17 cellular contexts compared by ENCODE assay signal in the genomic region with DNA sequence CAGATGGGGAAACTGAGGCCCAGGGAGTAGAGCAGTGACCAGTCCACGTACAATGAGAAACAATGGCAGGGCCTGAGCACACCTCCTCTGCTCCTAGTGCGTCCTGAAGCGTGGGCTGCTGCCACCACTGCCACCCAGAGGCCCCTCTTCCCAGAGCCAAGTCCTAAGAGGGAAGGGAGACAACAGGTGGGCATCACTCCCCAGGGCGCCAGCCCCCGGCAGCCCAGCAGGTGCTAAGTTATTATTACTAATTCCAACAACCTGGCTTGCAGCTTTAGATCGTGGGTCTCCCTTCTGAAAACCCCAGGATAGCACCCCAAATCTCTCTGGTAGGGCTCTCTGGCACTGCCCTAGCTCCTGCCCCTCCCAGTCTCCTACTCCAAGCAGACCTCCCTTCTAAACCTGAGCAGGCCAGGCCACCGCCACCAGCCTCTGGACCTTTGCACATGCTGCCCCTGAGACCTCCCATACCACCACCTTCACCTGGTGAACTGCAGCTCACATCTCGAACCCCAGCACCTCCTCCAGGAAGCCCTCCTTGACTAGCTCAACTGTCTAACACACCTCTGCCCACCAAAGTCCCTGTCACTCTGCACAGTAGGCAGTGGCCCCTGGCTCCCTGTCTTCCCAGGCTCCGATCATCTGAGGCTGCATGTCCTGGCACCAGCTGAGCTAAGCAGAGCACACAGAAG.
DNase-seq lines count a peak whose midpoint lies in the region; ATAC-seq and TF ChIP-seq lines count a peak whose summit lies in the region.
"Had no signal": no experiment of that assay in that cellular context is flagged by ENCODE, and none has a peak within 500 bp of the region (broad histone marks: within the 10 kb centered on the region; RNA-seq: fewer than 3 reads in every experiment).

No MANE protein-coding gene starts in this region.

- no peaks in the 10 kb centered on the region for H3K27me3 ChIP-seq in endodermal cell (ENCODE audit: control insufficient read depth, insufficient read depth, low read length, poor library complexity, severe bottlenecking)
- no peaks in the 10 kb centered on the region for H3K27me3 ChIP-seq in HAP-1 (ENCODE audit: low read depth)
- H3K27me3 ChIP-seq in Karpas-422 (ENCODE audit: low read length) = no peaks in the 10 kb centered on the region
- H3K27me3 ChIP-seq: SJCRH30 had no signal

- 94 to 95% methylated on average over 4 to 9 of the region's 9 CpGs for WGBS in endodermal cell (ENCODE audit: insufficient coverage in 1 of 2, insufficient read length in 1 of 2), 2 experiments

- H3K9me3 Mint-ChIP-seq in endodermal cell (peaks cover 6% of the 10 kb centered on the region), immature natural killer cell (no peaks in the 10 kb centered on the region)
- no peaks in the 10 kb centered on the region for H3K9me3 Mint-ChIP-seq in stimulated activated memory B cell treated with anti-CD40 and anti-IgM and Interleukin-4, amounts not matched to agents 10 μg/mL and 1 μg/mL and 100 μg/mL, for 72 hours
- H3K9me3 Mint-ChIP-seq: CD8-positive, alpha-beta memory T cell; T-helper 1 cell treated with Interleukin-12 subunit alpha and Interleukin-12 subunit beta and Interleukin-4 antibody, amounts not matched to agents 30 μg/mL and 1 μg/mL, for 36 hours had no signal

- H3K9me3 ChIP-seq in endodermal cell (ENCODE audit: control insufficient read depth, low read length) = no peaks in the 10 kb centered on the region
- no peaks in the 10 kb centered on the region for H3K9me3 ChIP-seq in HAP-1
- H3K9me3 ChIP-seq in Karpas-422 (ENCODE audit: low read length) = no peaks in the 10 kb centered on the region
- H3K9me3 ChIP-seq: SJCRH30 had no signal

- H4K20me1 ChIP-seq in Karpas-422 (ENCODE audit: insufficient read depth, low read depth, low read length) = peaks cover 33% of the 10 kb centered on the region; the same call in 1 of the 2 replicates

- ATAC-seq in stimulated activated memory B cell treated with anti-CD40 and anti-IgM and Interleukin-4, amounts not matched to agents 10 μg/mL and 1 μg/mL and 100 μg/mL, for 72 hours = no peak
- ATAC-seq in HG03039 (IDR thresholded peaks at IDR 0.05; ENCODE audit: unreplicated experiment) = no peak

- in situ Hi-C loops in HAP-1 (cut with MboI; ENCODE audit: low sequenced_read_pairs) = no loop called here

- H3K4me3 ChIP-seq in GM12864 (ENCODE audit: low read depth, low read length) = peak overlapping the region; percentile 8; the same call in 1 of the 2 replicates
- no peak overlapping the region for H3K4me3 ChIP-seq in endodermal cell (ENCODE audit: low read length)
- no peak overlapping the region for H3K4me3 ChIP-seq in HAP-1
- H3K4me3 ChIP-seq in Karpas-422 (ENCODE audit: low read length) = no peak overlapping the region
- H3K4me3 ChIP-seq: SJCRH30 had no signal

- POLR2A ChIA-PET in RWPE1 (lab: Yijun Ruan, JAX; ENCODE audit: low non-redundant PET) = no interaction called here

- no peak for DNase-seq in GM12864 (ENCODE audit: low read depth)
- no peak for DNase-seq in RWPE1 (ENCODE audit: low spot score)
- no peak for DNase-seq in endodermal cell
- DNase-seq in immature natural killer cell = no peak
- no peak for DNase-seq in HAP-1 (ENCODE audit: low spot score in 2 of 2)
- no peak for DNase-seq in Karpas-422
- DNase-seq: C1 segment of cervical spinal cord; CD8-positive, alpha-beta memory T cell; HCEC 1CT; NCI-H1105; NCI-H1694; NCI-H226; NCI-H524 had no signal

- CTCF ChIA-PET in RWPE1 (lab: Yijun Ruan, JAX) = interaction anchor here (0.6 to 0.7 kb wide), 4 partner anchors 10 to 389 kb away, joined by 3 to 4 read pairs (median 3); no protein-coding TSS in a partner anchor

- H3K4me2 ChIP-seq in Karpas-422 (ENCODE audit: low read depth, low read length, poor library complexity, severe bottlenecking) = no peak overlapping the region

- no peak overlapping the region for H3K9ac ChIP-seq in endodermal cell (ENCODE audit: extremely low read depth, low read length, poor library complexity, severe bottlenecking)
- H3K9ac ChIP-seq in Karpas-422 (ENCODE audit: low read length) = no peak overlapping the region

- TF ChIP-seq CTCF in GM12864 (IDR thresholded peaks at IDR 0.05; ENCODE audit: low read depth, low read length, missing control alignments) (no peak), RWPE1 (conservative IDR thresholded peaks at IDR 0.05; ENCODE audit: low read depth) (no peak), endodermal cell (conservative IDR thresholded peaks at IDR 0.05) (no peak)

- H3K4me1 Mint-ChIP-seq in endodermal cell (no peaks in the 10 kb centered on the region), immature natural killer cell (no peaks in the 10 kb centered on the region)
- H3K4me1 Mint-ChIP-seq in stimulated activated memory B cell treated with anti-CD40 and anti-IgM and Interleukin-4, amounts not matched to agents 10 μg/mL and 1 μg/mL and 100 μg/mL, for 72 hours = peaks cover 82% of the 10 kb centered on the region
- H3K4me1 Mint-ChIP-seq: CD8-positive, alpha-beta memory T cell had no signal

- H3K4me1 ChIP-seq in endodermal cell (ENCODE audit: control insufficient read depth, insufficient read depth, low read length) (no peaks in the 10 kb centered on the region), HAP-1 (no peaks in the 10 kb centered on the region), Karpas-422 (ENCODE audit: low read length) (no peaks in the 10 kb centered on the region)
- H3K4me1 ChIP-seq: SJCRH30 had no signal

- H3K36me3 Mint-ChIP-seq in endodermal cell (ENCODE audit: low read depth) (peaks cover 27% of the 10 kb centered on the region), immature natural killer cell (peaks cover 0 to 6% (median 0%) of the 10 kb centered on the region in 3 donors)
- H3K36me3 Mint-ChIP-seq in stimulated activated memory B cell treated with anti-CD40 and anti-IgM and Interleukin-4, amounts not matched to agents 10 μg/mL and 1 μg/mL and 100 μg/mL, for 72 hours = peaks cover 64% of the 10 kb centered on the region
- H3K36me3 Mint-ChIP-seq: CD8-positive, alpha-beta memory T cell had no signal

- H3K27ac ChIP-seq in RWPE1 = peak overlapping the region; percentile 59
- no peak overlapping the region for H3K27ac ChIP-seq in endodermal cell (ENCODE audit: low read depth, low read length)
- no peak overlapping the region for H3K27ac ChIP-seq in Karpas-422 (ENCODE audit: low read length)
- H3K27ac ChIP-seq: SJCRH30 had no signal

- no peaks in the 10 kb centered on the region for H3K36me3 ChIP-seq in endodermal cell (ENCODE audit: control insufficient read depth, insufficient read depth, low read length)
- no peaks in the 10 kb centered on the region; the same call in 1 of the 2 replicates for H3K36me3 ChIP-seq in HAP-1 (replicated peaks)
- no peaks in the 10 kb centered on the region for H3K36me3 ChIP-seq in Karpas-422 (ENCODE audit: insufficient read depth, low read length)

- H3K27ac Mint-ChIP-seq in endodermal cell (peak overlapping the region; percentile 68), immature natural killer cell (no peak overlapping the region)
- peak overlapping the region; percentile 79 for H3K27ac Mint-ChIP-seq in stimulated activated memory B cell treated with anti-CD40 and anti-IgM and Interleukin-4, amounts not matched to agents 10 μg/mL and 1 μg/mL and 100 μg/mL, for 72 hours
- H3K27ac Mint-ChIP-seq: T-helper 1 cell treated with Interleukin-12 subunit alpha and Interleukin-12 subunit beta and Interleukin-4 antibody, amounts not matched to agents 30 μg/mL and 1 μg/mL, for 36 hours had no signal

- no peaks in the 10 kb centered on the region for H3K79me2 ChIP-seq in Karpas-422 (ENCODE audit: low read length)

- no peak overlapping the region for H3K4me3 Mint-ChIP-seq in endodermal cell
- peak overlapping the region; percentile 75 for H3K4me3 Mint-ChIP-seq in stimulated activated memory B cell treated with anti-CD40 and anti-IgM and Interleukin-4, amounts not matched to agents 10 μg/mL and 1 μg/mL and 100 μg/mL, for 72 hours
- H3K4me3 Mint-ChIP-seq in immature natural killer cell = no peak overlapping the region
- H3K4me3 Mint-ChIP-seq: CD8-positive, alpha-beta memory T cell; T-helper 1 cell treated with Interleukin-12 subunit alpha and Interleukin-12 subunit beta and Interleukin-4 antibody, amounts not matched to agents 30 μg/mL and 1 μg/mL, for 36 hours had no signal

- no peak overlapping the region for H2AFZ ChIP-seq in Karpas-422 (ENCODE audit: low read length)

- H3K9me2 ChIP-seq in Karpas-422 (replicated peaks; ENCODE audit: insufficient read depth, low read length) = no peaks in the 10 kb centered on the region

- H3K27me3 Mint-ChIP-seq in endodermal cell (ENCODE audit: insufficient read depth) = no peaks in the 10 kb centered on the region
- H3K27me3 Mint-ChIP-seq in stimulated activated memory B cell treated with anti-CD40 and anti-IgM and Interleukin-4, amounts not matched to agents 10 μg/mL and 1 μg/mL and 100 μg/mL, for 72 hours = no peaks in the 10 kb centered on the region
- peaks cover 0 to 3% (median 0%) of the 10 kb centered on the region in 3 donors for H3K27me3 Mint-ChIP-seq in immature natural killer cell (ENCODE audit: low read depth in 3 of 3)
- H3K27me3 Mint-ChIP-seq: CD8-positive, alpha-beta memory T cell had no signal

Comparison
In these comparisons a context has a peak if more than half of its experiments do, and no peak if none do; other contexts are left out.
1. H3K27ac Mint-ChIP-seq: peak in endodermal cell (single experiment) and stimulated activated memory B cell treated with anti-CD40 and anti-IgM and Interleukin-4, amounts not matched to agents 10 μg/mL and 1 μg/mL and 100 μg/mL, for 72 hours (single experiment); none in immature natural killer cell (0 of 6).